In genomic region chr10:43125881-43126731, GRCh38 we compare ENCODE assay signal across 17 cellular contexts. TPM values are rescaled to one million over a fixed set of nuclear protein-coding genes. Genes with fewer than 3 reads are reported as not detected.
A peak's percentile ranks its signal among the peaks of the same experiment; 100 is the strongest.
DNase-seq lines count a peak whose midpoint lies in the region; ATAC-seq and TF ChIP-seq lines count a peak whose summit lies in the region.
"Had no signal": no experiment of that assay in that cellular context is flagged by ENCODE, and none has a peak within 500 bp of the region (broad histone marks: within the 10 kb centered on the region; RNA-seq: fewer than 3 reads in every experiment).

No MANE protein-coding gene starts in this region.

- no peaks in the 10 kb centered on the region for H3K9me3 ChIP-seq in CD4-positive, CD25-positive, alpha-beta regulatory T cell (ENCODE audit: control insufficient read depth in 2 of 2, low read length in 2 of 2)
- no peaks in the 10 kb centered on the region for H3K9me3 ChIP-seq in OCI-LY3 (ENCODE audit: insufficient read depth, low read length)
- H3K9me3 ChIP-seq: heart right ventricle had no signal

- TF ChIP-seq CTCF in OCI-LY3 (IDR thresholded peaks at IDR 0.05; ENCODE audit: low read depth, low read length): no peak

- H3K4me3 ChIP-seq in CD4-positive, CD25-positive, alpha-beta regulatory T cell (ENCODE audit: low read depth, low read length): no peak overlapping the region
- no peak overlapping the region for H3K4me3 ChIP-seq in OCI-LY3 (ENCODE audit: low read length)
- H3K4me3 ChIP-seq: heart right ventricle, K562 had no signal

- ATAC-seq in CD4-positive, CD25-positive, alpha-beta regulatory T cell (ENCODE audit: low read depth in 2 of 2): no peak
- no peak for ATAC-seq in HG03571 (IDR thresholded peaks at IDR 0.05; ENCODE audit: unreplicated experiment)
- ATAC-seq in naive thymus-derived CD8-positive, alpha-beta T cell: no peak
- ATAC-seq: activated naive CD4-positive, alpha-beta T cell treated with anti-CD3 and anti-CD28 coated beads, Interleukin-2, amount 50 U/mL, for 72 hours; heart right ventricle; K562 had no signal

- POLR2A ChIA-PET in naive thymus-derived CD8-positive, alpha-beta T cell (lab: Charles Lee): no interaction called here

- H3K4me2 ChIP-seq in OCI-LY3 (ENCODE audit: low read length): peak overlapping the region; percentile 47

- H4K20me1 ChIP-seq in OCI-LY3 (ENCODE audit: insufficient read depth, low read length): no peaks in the 10 kb centered on the region

- no peaks in the 10 kb centered on the region for H3K79me2 ChIP-seq in OCI-LY3 (ENCODE audit: low read length)

- H2AFZ ChIP-seq in OCI-LY3 (ENCODE audit: low read depth, low read length): no peak overlapping the region

- H3K27me3 Mint-ChIP-seq in CD4-positive, CD25-positive, alpha-beta regulatory T cell: no peaks in the 10 kb centered on the region
- peaks cover 0 to 2% (median 0%) of the 10 kb centered on the region in 5 donors for H3K27me3 Mint-ChIP-seq in naive thymus-derived CD8-positive, alpha-beta T cell
- H3K27me3 Mint-ChIP-seq: CD4-positive, alpha-beta T cell had no signal

- no peaks in the 10 kb centered on the region for H3K36me3 Mint-ChIP-seq in CD4-positive, CD25-positive, alpha-beta regulatory T cell
- no peaks in the 10 kb centered on the region for H3K36me3 Mint-ChIP-seq in naive thymus-derived CD8-positive, alpha-beta T cell
- H3K36me3 Mint-ChIP-seq: activated naive CD4-positive, alpha-beta T cell treated with anti-CD3 and anti-CD28 coated beads, Interleukin-2, amount 50 U/mL, for 72 hours had no signal

- H3K4me1 Mint-ChIP-seq in CD4-positive, CD25-positive, alpha-beta regulatory T cell: peaks cover 13 to 46% (median 25%) of the 10 kb centered on the region in 4 donors
- H3K4me1 Mint-ChIP-seq in naive thymus-derived CD8-positive, alpha-beta T cell: peaks cover 8 to 54% (median 9%) of the 10 kb centered on the region in 4 donors

- peak overlapping the region; percentile 63 to 98 (median 83) for H3K27ac Mint-ChIP-seq in CD4-positive, CD25-positive, alpha-beta regulatory T cell
- H3K27ac Mint-ChIP-seq in naive thymus-derived CD8-positive, alpha-beta T cell: peak overlapping the region in 2 of 10 donors; percentile 60 to 74
- H3K27ac Mint-ChIP-seq: activated naive CD4-positive, alpha-beta T cell treated with anti-CD3 and anti-CD28 coated beads, Interleukin-2, amount 50 U/mL, for 72 hours; CD4-positive, alpha-beta T cell had no signal

- DNase-seq in CD4-positive, CD25-positive, alpha-beta regulatory T cell: no peak
- DNase-seq in islet precursor cell (peak; percentile 38), NCI-H2029 (lab: John Stamatoyannopoulos, UW) (no peak)
- DNase-seq in stimulated activated CD8-positive, alpha-beta memory T cell treated with anti-CD3 and anti-CD28 coated beads, Interleukin-4, amount 100 ng/mL, for 48 hours: peak; percentile 16
- DNase-seq in naive thymus-derived CD8-positive, alpha-beta T cell: no peak
- DNase-seq: brain microvascular endothelial cell; CD4-positive, alpha-beta T cell; midbrain; NCI-H2029 treated with DMSO at 0.1 percent for 48 hours; NCI-H446 treated with DMSO at 0.1 percent for 48 hours; nucleus accumbens; substantia nigra had no signal

- no peaks in the 10 kb centered on the region for H3K36me3 ChIP-seq in CD4-positive, CD25-positive, alpha-beta regulatory T cell (ENCODE audit: control insufficient read depth, insufficient read depth, low read length)
- no peaks in the 10 kb centered on the region for H3K36me3 ChIP-seq in OCI-LY3 (replicated peaks; ENCODE audit: low read depth, low read length)
- H3K36me3 ChIP-seq: brain microvascular endothelial cell, heart right ventricle had no signal

- no peaks in the 10 kb centered on the region for H3K9me3 Mint-ChIP-seq in CD4-positive, CD25-positive, alpha-beta regulatory T cell
- no peaks in the 10 kb centered on the region for H3K9me3 Mint-ChIP-seq in naive thymus-derived CD8-positive, alpha-beta T cell
- H3K9me3 Mint-ChIP-seq: activated naive CD4-positive, alpha-beta T cell treated with anti-CD3 and anti-CD28 coated beads, Interleukin-2, amount 50 U/mL, for 72 hours; CD4-positive, alpha-beta T cell had no signal

- peaks cover 28% of the 10 kb centered on the region for H3K4me1 ChIP-seq in CD4-positive, CD25-positive, alpha-beta regulatory T cell (ENCODE audit: control insufficient read depth, insufficient read depth, low read length, poor library complexity, severe bottlenecking)
- peaks cover 25% of the 10 kb centered on the region for H3K4me1 ChIP-seq in OCI-LY3 (ENCODE audit: low read length)

- peak overlapping the region; percentile 26 for H3K27ac ChIP-seq in CD4-positive, CD25-positive, alpha-beta regulatory T cell (ENCODE audit: insufficient read depth, low read length, poor library complexity, severe bottlenecking)
- H3K27ac ChIP-seq in OCI-LY3 (ENCODE audit: low read length): no peak overlapping the region
- H3K27ac ChIP-seq: brain microvascular endothelial cell had no signal

- H3K27me3 ChIP-seq in CD4-positive, CD25-positive, alpha-beta regulatory T cell (ENCODE audit: control insufficient read depth, insufficient read depth, low read length): no peaks in the 10 kb centered on the region
- 0 out of 2 replicates have a peak, but pooled peaks cover 4% of the 10 kb centered on the region for H3K27me3 ChIP-seq in OCI-LY3 (ENCODE audit: low read depth, low read length)
- H3K27me3 ChIP-seq: brain microvascular endothelial cell, heart right ventricle had no signal

- H3K4me3 Mint-ChIP-seq in CD4-positive, CD25-positive, alpha-beta regulatory T cell: peak overlapping the region in 1 of 4 donors; percentile 57
- no peak overlapping the region for H3K4me3 Mint-ChIP-seq in naive thymus-derived CD8-positive, alpha-beta T cell
- H3K4me3 Mint-ChIP-seq: CD4-positive, alpha-beta T cell had no signal

- no peak overlapping the region for H3K9ac ChIP-seq in OCI-LY3 (ENCODE audit: low read length)

RNA-seq across cellular contexts. Expression of gene CSGALNACT2, which starts 12.1 kb away (rescaled TPM):
- 69.4 TPM for total RNA-seq in CD4-positive, CD25-positive, alpha-beta regulatory T cell
- polyA plus RNA-seq in CD4-positive, CD25-positive, alpha-beta regulatory T cell: 10 to 100 TPM; 17.2 to 26.3 (median 22.8) TPM
- 10 to 100 TPM; 56.9 to 61.0 TPM for total RNA-seq in naive thymus-derived CD8-positive, alpha-beta T cell
- 10 to 100 TPM; 15.0 to 20.0 (median 16.2) TPM for polyA plus RNA-seq in naive thymus-derived CD8-positive, alpha-beta T cell

RNA-seq across cellular contexts. Expression of gene RET, which starts 49.2 kb away (rescaled TPM):
- total RNA-seq in CD4-positive, CD25-positive, alpha-beta regulatory T cell: 0.37 TPM
- not detected for polyA plus RNA-seq in CD4-positive, CD25-positive, alpha-beta regulatory T cell
- total RNA-seq in naive thymus-derived CD8-positive, alpha-beta T cell: not detected
- polyA plus RNA-seq in naive thymus-derived CD8-positive, alpha-beta T cell: not detected
- total RNA-seq: CD4-positive, alpha-beta T cell had no signal
- polyA plus RNA-seq: K562 had no signal

Comparison
In these comparisons a context has a peak if more than half of its experiments do, and no peak if none do; other contexts are left out.
1. DNase-seq: peak in islet precursor cell (single experiment) and stimulated activated CD8-positive, alpha-beta memory T cell treated with anti-CD3 and anti-CD28 coated beads, Interleukin-4, amount 100 ng/mL, for 48 hours (single experiment); none in CD4-positive, CD25-positive, alpha-beta regulatory T cell (0 of 3), naive thymus-derived CD8-positive, alpha-beta T cell (0 of 10) and NCI-H2029 (single experiment).